Comparison of ENCODE assay signal across 8 cellular contexts in genomic region chr3:123960791-123961507, GRCh38. TPM values are rescaled to one million over a fixed set of nuclear protein-coding genes. Genes with fewer than 3 reads are reported as not detected.
DNase-seq lines count a peak whose midpoint lies in the region; ATAC-seq and TF ChIP-seq lines count a peak whose summit lies in the region.

Gene CCDC14 (minus strand): TSS chr3:123961229. CDS start chr3:123961173, 56 bp downstream.

- no peak within 1 kb of the TSS for H3K27ac ChIP-seq in temporal lobe (ENCODE audit: low read depth, low read length)

- H3K36me3 ChIP-seq in GM06990 (ENCODE audit: control insufficient read depth, insufficient read depth, low read length) = no peaks in the 10 kb centered on the region

- no peaks in the 10 kb centered on the region for H3K36me3 Mint-ChIP-seq in activated naive CD4-positive, alpha-beta T cell treated with anti-CD3 and anti-CD28 coated beads, Interleukin-2, amount 50 U/mL, for 24 hours

- no peaks in the 10 kb centered on the region for H3K27me3 Mint-ChIP-seq in activated naive CD4-positive, alpha-beta T cell treated with anti-CD3 and anti-CD28 coated beads, Interleukin-2, amount 50 U/mL, for 24 hours

- H3K4me3 ChIP-seq in GM06990 (replicated peaks; ENCODE audit: low read depth, low read length) = peak within 1 kb of the TSS; percentile 87

- ATAC-seq in HG02571 (IDR thresholded peaks at IDR 0.05; ENCODE audit: unreplicated experiment) = peak; percentile 77
- ATAC-seq in omental fat pad (ENCODE audit: low FRiP score) = peak; percentile 100

- H3K9me3 Mint-ChIP-seq in activated naive CD4-positive, alpha-beta T cell treated with anti-CD3 and anti-CD28 coated beads, Interleukin-2, amount 50 U/mL, for 24 hours = no peaks in the 10 kb centered on the region

- peak within 1 kb of the TSS; percentile 94 for H3K4me3 Mint-ChIP-seq in activated naive CD4-positive, alpha-beta T cell treated with anti-CD3 and anti-CD28 coated beads, Interleukin-2, amount 50 U/mL, for 24 hours

- no peak for TF ChIP-seq CTCF in GM06990 (IDR thresholded peaks at IDR 0.05; ENCODE audit: insufficient read depth, low read length, poor library complexity, severe bottlenecking)
- TF ChIP-seq CTCF in omental fat pad (IDR thresholded peaks at IDR 0.05) = no peak

- peaks cover 29% of the 10 kb centered on the region for H3K4me1 Mint-ChIP-seq in activated naive CD4-positive, alpha-beta T cell treated with anti-CD3 and anti-CD28 coated beads, Interleukin-2, amount 50 U/mL, for 24 hours

- peak within 1 kb of the TSS; percentile 88 for H3K27ac Mint-ChIP-seq in activated naive CD4-positive, alpha-beta T cell treated with anti-CD3 and anti-CD28 coated beads, Interleukin-2, amount 50 U/mL, for 24 hours

- H3K27me3 ChIP-seq in GM06990 (replicated peaks; ENCODE audit: control insufficient read depth, insufficient read depth, low read length) = no peaks in the 10 kb centered on the region

- peak; percentile 84 for DNase-seq in GM06990 (ENCODE audit: extremely low read depth, insufficient read length)
- peak; percentile 98 for DNase-seq in NCI-H1092 (lab: John Stamatoyannopoulos, UW)
- peak; percentile 80 for DNase-seq in SKM-1 (lab: John Stamatoyannopoulos, UW; ENCODE audit: unreplicated experiment)
- DNase-seq in glomerular visceral epithelial cell (ENCODE audit: extremely low spot score) = peak; percentile 97
- peak; percentile 90 for DNase-seq in omental fat pad (ENCODE audit: low spot score)

RNA-seq across cellular contexts. Expression of gene CCDC14, which starts in this region (rescaled TPM):
- total RNA-seq in omental fat pad (10 to 100 TPM; 16.3 to 35.6 (median 29.1) TPM), temporal lobe (84.1 TPM)
